Comparison of ENCODE assay signal across 26 cellular contexts in the genomic region with DNA sequence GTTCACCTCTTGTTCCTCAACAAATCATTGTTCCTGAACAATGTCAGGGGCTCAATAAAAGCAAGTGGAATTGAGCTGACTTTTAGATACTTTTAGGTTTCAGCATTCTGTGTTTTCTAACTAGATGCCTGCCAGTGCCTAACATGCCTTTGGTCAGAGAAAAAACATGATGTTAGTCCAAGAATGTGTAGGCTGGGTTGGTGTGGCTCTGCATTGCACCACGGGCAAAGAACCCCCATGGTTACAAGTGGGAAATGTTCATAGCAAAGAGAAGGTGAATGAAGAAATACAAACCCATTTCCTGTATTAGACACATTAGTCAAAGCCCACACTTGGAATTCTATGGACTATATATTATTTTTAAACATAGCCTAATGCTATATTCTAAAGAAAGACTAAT.
DNase-seq lines count a peak whose midpoint lies in the region; ATAC-seq and TF ChIP-seq lines count a peak whose summit lies in the region.
"Had no signal": no experiment of that assay in that cellular context is flagged by ENCODE, and none has a peak within 500 bp of the region (broad histone marks: within the 10 kb centered on the region; RNA-seq: fewer than 3 reads in every experiment).

No MANE protein-coding gene starts in this region.

- peaks cover 2% of the 10 kb centered on the region; the same call in 1 of the 2 replicates for H3K4me1 ChIP-seq in IMR-90 (ENCODE audit: control insufficient read depth, insufficient read depth, low read length)
- H3K4me1 ChIP-seq in BE2C = no peaks in the 10 kb centered on the region
- H3K4me1 ChIP-seq: Caco-2, SJSA1 had no signal

- no peak for TF ChIP-seq POLR2A in IMR-90 (IDR thresholded peaks at IDR 0.05; ENCODE audit: low read depth, low read length)

- H4K91ac ChIP-seq in IMR-90 (ENCODE audit: insufficient read depth, low read depth, low read length) = no peak overlapping the region

- no peak overlapping the region for H4K8ac ChIP-seq in IMR-90 (ENCODE audit: low read depth in 2 of 2, low read length in 2 of 2)

- H3K9me3 ChIP-seq in IMR-90 (ENCODE audit: control insufficient read depth, insufficient read depth, low read length) (no peaks in the 10 kb centered on the region), BE2C (no peaks in the 10 kb centered on the region)
- H3K9me3 ChIP-seq: Caco-2, SJSA1 had no signal

- BruUV-seq in IMR-90 (replicated peaks; lab: Mats Ljungman, UMichigan) = no TSS peak

- in situ Hi-C loops in IMR-90 (cut with MboI; ENCODE audit: low sequenced_read_pairs) = no loop called here

- intact Hi-C loops in IMR-90 (cut with micrococcal nuclease) = no loop called here

- no peak overlapping the region for H3K4me2 ChIP-seq in IMR-90 (ENCODE audit: low read depth, low read length)

- H3K79me1 ChIP-seq in IMR-90 (ENCODE audit: low read depth in 1 of 2, low read length in 2 of 2) = no peaks in the 10 kb centered on the region

- POLR2A ChIA-PET in AG04449 (lab: Yijun Ruan, JAX) (interaction anchor here (0.9 kb wide), 1 partner anchor 29 kb away, joined by 3 read pairs; no protein-coding TSS in a partner anchor), IMR-90 (lab: Charles Lee; ENCODE audit: unreplicated experiment) (no interaction called here)

- no peaks in the 10 kb centered on the region for H3K27me3 ChIP-seq in IMR-90 (ENCODE audit: control insufficient read depth, insufficient read depth, low read length)
- no peaks in the 10 kb centered on the region for H3K27me3 ChIP-seq in BE2C
- H3K27me3 ChIP-seq: SJSA1 had no signal

- H2AFZ ChIP-seq in IMR-90 (replicated peaks; ENCODE audit: low read length, poor library complexity) = peak overlapping the region; percentile 60

- no peak overlapping the region for H3K27ac ChIP-seq in IMR-90 (ENCODE audit: insufficient read depth, low read length)
- H3K27ac ChIP-seq: 22Rv1, SJSA1 had no signal

- H3K56ac ChIP-seq in IMR-90 (ENCODE audit: extremely low read depth, insufficient read depth, low read length) = no peak overlapping the region

- 0 out of 2 replicates have a peak overlapping the region, but pooled peaks have one; percentile 47 for H2AK5ac ChIP-seq in IMR-90 (ENCODE audit: low read depth, low read length)

- H3K4me3 ChIP-seq in AG04449 (ENCODE audit: low read depth, low read length) = no peak overlapping the region
- H3K4me3 ChIP-seq in IMR-90 (ENCODE audit: insufficient read depth, low read depth, low read length) = no peak overlapping the region
- H3K4me3 ChIP-seq in fibroblast of the aortic adventitia (ENCODE audit: low read depth, low read length) = no peak overlapping the region
- no peak overlapping the region for H3K4me3 ChIP-seq in BE2C (ENCODE audit: low read depth, low read length)
- H3K4me3 ChIP-seq: SJSA1 had no signal

- H2BK15ac ChIP-seq in IMR-90 (ENCODE audit: low read depth, low read length) = no peak overlapping the region; the same call in 2 of the 3 replicates

- dilution Hi-C loops in IMR-90 (cut with HindIII; ENCODE audit: low sequenced_read_pairs, unreplicated experiment) = no loop called here

- H3K23ac ChIP-seq in IMR-90 (ENCODE audit: low read depth, low read length) = no peak overlapping the region

- H3K4ac ChIP-seq in IMR-90 (ENCODE audit: low read depth, low read length) = no peak overlapping the region

- H4K20me1 ChIP-seq in IMR-90 (ENCODE audit: insufficient read depth, low read length) = no peaks in the 10 kb centered on the region

- no peak overlapping the region for H2BK5ac ChIP-seq in IMR-90 (ENCODE audit: low read depth, low read length, poor library complexity, severe bottlenecking)

- peak; percentile 14 for DNase-seq in AG04449 (ENCODE audit: low read depth, low spot score)
- DNase-seq in IMR-90 = no peak
- peak; percentile 32 for DNase-seq in astrocyte of the hippocampus (ENCODE audit: low read depth, low spot score)
- DNase-seq in fibroblast of the aortic adventitia (ENCODE audit: low read depth) = peak; percentile 34
- no peak for DNase-seq in BE2C
- DNase-seq in SKM-1 treated with dmso at 0.1 percent for 144 hours (lab: John Stamatoyannopoulos, UW; ENCODE audit: unreplicated experiment) = no peak
- no peak for DNase-seq in retina
- DNase-seq: ACHN; C1 segment of cervical spinal cord; Caco-2; CD4-positive, alpha-beta memory T cell; EL; GDM1; KBM-7; MV-4-11; NCI-H1105; NCI-H1436 treated with DMSO at 0.1 percent for 48 hours; NCI-H187 treated with DMSO at 0.1 percent for 48 hours; NCI-H2107; NCI-H446; NCI-H524 treated with DMSO at 0.1 percent for 48 hours; NCI-H774; Right ventricle myocardium superior had no signal

- H2AK9ac ChIP-seq in IMR-90 (replicated peaks; ENCODE audit: low read depth, low read length, poor library complexity) = no peak overlapping the region

- H3K9me1 ChIP-seq in IMR-90 (ENCODE audit: insufficient read depth, low read length) = no peaks in the 10 kb centered on the region

- peak overlapping the region; percentile 54 for H2BK20ac ChIP-seq in IMR-90 (ENCODE audit: low read depth, low read length)

- H2BK120ac ChIP-seq in IMR-90 (ENCODE audit: low read depth, low read length) = peak overlapping the region; percentile 18; the same call in 1 of the 2 replicates

- H3K9ac ChIP-seq in IMR-90 (ENCODE audit: low read depth, low read length) = no peak overlapping the region

- CTCF ChIA-PET in AG04449 (lab: Yijun Ruan, JAX) = no interaction called here
- CTCF ChIA-PET in IMR-90 (lab: Yijun Ruan, JAX) = no interaction called here

- no peak overlapping the region for H4K5ac ChIP-seq in IMR-90 (ENCODE audit: low read depth, low read length)

- TF ChIP-seq CTCF in AG04449 (IDR thresholded peaks at IDR 0.05; ENCODE audit: insufficient read depth, low read length, missing control alignments) (no peak), IMR-90 (conservative IDR thresholded peaks at IDR 0.05; ENCODE audit: low read depth, low read length) (no peak), fibroblast of the aortic adventitia (IDR thresholded peaks at IDR 0.05; ENCODE audit: insufficient read depth, low read length) (no peak), BE2C (IDR thresholded peaks at IDR 0.05; ENCODE audit: low read depth, low read length) (no peak)

- TF ChIP-seq RAD21 in IMR-90 (IDR thresholded peaks at IDR 0.05; ENCODE audit: low read length) = no peak

- H3K18ac ChIP-seq in IMR-90 (ENCODE audit: low read depth, low read length) = no peak overlapping the region

- no peak for ATAC-seq in IMR-90 (ENCODE audit: low read depth)
- no peak for ATAC-seq in GM21447 (IDR thresholded peaks at IDR 0.05; ENCODE audit: unreplicated experiment)

- peak overlapping the region; percentile 32; the same call in 1 of the 2 replicates for H3K14ac ChIP-seq in IMR-90 (replicated peaks; ENCODE audit: low read depth, low read length)

- H3K36me3 ChIP-seq in IMR-90 (ENCODE audit: control insufficient read depth, insufficient read depth, low read length) = no peaks in the 10 kb centered on the region
- H3K36me3 ChIP-seq in BE2C = no peaks in the 10 kb centered on the region
- H3K36me3 ChIP-seq: SJSA1 had no signal

- no CpG with 5 or more reads among the region's 1 CpG for WGBS in IMR-90 (ENCODE audit: extremely low coverage in 2 of 2, insufficient read length in 1 of 2), 2 experiments

TF ChIP-seq in IMR-90, 13 proteins besides CTCF, POLR2A, EP300 and RAD21:
- TF ChIP-seq, protein P1, sequence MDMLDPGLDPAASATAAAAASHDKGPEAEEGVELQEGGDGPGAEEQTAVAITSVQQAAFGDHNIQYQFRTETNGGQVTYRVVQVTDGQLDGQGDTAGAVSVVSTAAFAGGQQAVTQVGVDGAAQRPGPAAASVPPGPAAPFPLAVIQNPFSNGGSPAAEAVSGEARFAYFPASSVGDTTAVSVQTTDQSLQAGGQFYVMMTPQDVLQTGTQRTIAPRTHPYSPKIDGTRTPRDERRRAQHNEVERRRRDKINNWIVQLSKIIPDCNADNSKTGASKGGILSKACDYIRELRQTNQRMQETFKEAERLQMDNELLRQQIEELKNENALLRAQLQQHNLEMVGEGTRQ (IDR thresholded peaks at IDR 0.05; ENCODE audit: low read depth, low read length) = no peak
- no peak for TF ChIP-seq RCOR1 (IDR thresholded peaks at IDR 0.05; ENCODE audit: insufficient replicate concordance, low read length)

Comparison
In these comparisons a context has a peak if more than half of its experiments do, and no peak if none do; other contexts are left out.
1. DNase-seq: peak in AG04449 (single experiment), astrocyte of the hippocampus (single experiment) and fibroblast of the aortic adventitia (single experiment); none in IMR-90 (single experiment), BE2C (single experiment), SKM-1 treated with dmso at 0.1 percent for 144 hours (single experiment) and retina (single experiment).